In the genomic region with DNA sequence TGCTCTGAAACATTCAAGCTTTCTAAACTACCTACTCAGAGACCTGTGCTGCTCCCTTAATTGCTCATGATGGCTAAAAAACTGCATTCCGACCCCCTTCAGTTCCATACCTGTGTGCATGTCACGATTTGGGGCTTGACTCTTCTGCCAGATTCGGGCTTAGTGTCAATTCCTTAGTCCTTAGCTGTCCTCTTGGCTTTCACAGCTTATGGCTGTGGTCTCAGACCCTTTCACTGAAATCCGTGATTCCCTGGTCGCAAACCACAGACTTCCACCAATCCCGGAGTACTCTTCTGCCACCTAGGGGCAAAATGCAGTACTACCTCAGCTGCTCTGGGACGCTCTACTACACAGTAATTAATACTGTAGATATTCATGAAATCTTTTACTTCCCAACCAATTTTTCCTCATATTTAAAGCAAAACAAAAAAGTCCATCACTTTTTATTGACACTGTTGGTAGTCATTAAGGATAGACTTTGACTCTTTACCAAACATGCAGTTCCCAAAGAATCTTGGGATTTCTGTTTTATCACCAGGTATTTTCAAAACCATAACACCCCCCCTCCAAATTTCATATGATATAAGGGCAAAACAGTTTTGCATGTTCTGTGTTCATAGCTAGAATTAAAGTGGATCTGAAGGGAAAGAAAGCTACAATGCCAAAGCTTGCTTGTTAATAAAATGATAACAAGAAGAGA, we compare ENCODE assay signal across 8 cellular contexts.
DNase-seq lines count a peak whose midpoint lies in the region; ATAC-seq, FAIRE-seq and TF ChIP-seq lines count a peak whose summit lies in the region.

No MANE protein-coding gene starts in this region.

- ATAC-seq in GM21825 (IDR thresholded peaks at IDR 0.05; ENCODE audit: unreplicated experiment): peak; percentile 79

- H3K36me3 ChIP-seq in bronchial epithelial cell (ENCODE audit: control insufficient read depth, insufficient read depth, low read length): no peaks in the 10 kb centered on the region
- H3K36me3 ChIP-seq in kidney epithelial cell (ENCODE audit: control insufficient read depth, insufficient read depth, low read length): no peaks in the 10 kb centered on the region

- H3K4me3 ChIP-seq in bronchial epithelial cell (ENCODE audit: low read depth, low read length) (no peak overlapping the region), kidney epithelial cell (ENCODE audit: low read depth, low read length) (no peak overlapping the region)

- DNase-seq in NK-92 treated with Interleukin-12 subunit alpha and Interleukin-12 subunit beta, amount 100 ng/mL, for 24 hours (lab: John Stamatoyannopoulos, UW): peak; percentile 2
- DNase-seq in NK-92 (lab: John Stamatoyannopoulos, UW; ENCODE audit: unreplicated experiment) (no peak), LHCN-M2 (ENCODE audit: low read depth) (peak; percentile 54), SW 1271 (lab: John Stamatoyannopoulos, UW) (peak; percentile 12 to 48), bronchial epithelial cell (ENCODE audit: low read depth) (peak; percentile 45), kidney epithelial cell (ENCODE audit: low read depth) (peak; percentile 26)
- DNase-seq in stimulated activated CD4-positive, alpha-beta T cell treated with anti-CD3 and anti-CD28 coated beads, Interleukin-4, amount 100 ng/mL, for 24 hours: peak; percentile 27

- peak; percentile 77 for TF ChIP-seq CTCF in bronchial epithelial cell (IDR thresholded peaks at IDR 0.05; ENCODE audit: insufficient read depth, low read length, severe bottlenecking)
- peak; percentile 93 for TF ChIP-seq CTCF in kidney epithelial cell (IDR thresholded peaks at IDR 0.05; ENCODE audit: insufficient read depth, low read length, poor library complexity, severe bottlenecking)

- H3K27me3 ChIP-seq in bronchial epithelial cell (ENCODE audit: control insufficient read depth, insufficient read depth, low read length): no peaks in the 10 kb centered on the region
- H3K27me3 ChIP-seq in kidney epithelial cell (ENCODE audit: control insufficient read depth, insufficient read depth, low read length): no peaks in the 10 kb centered on the region

- no peak for FAIRE-seq in bronchial epithelial cell (lab: Jason Lieb, UNC)
